In genomic region chr19:51904331-51905165, GRCh38 we compare ENCODE assay signal across 1 cellular context.
A peak's percentile ranks its signal among the peaks of the same experiment; 100 is the strongest.
TF ChIP-seq lines count a peak whose summit lies in the region.

Gene ZNF649 (minus strand): TSS chr19:51905017. CDS start chr19:51900107, 4,910 bp downstream.

TF ChIP-seq in K562, 482 proteins besides CTCF, POLR2A, EP300 and RAD21 (continued from another document and continues in another):
- TF ChIP-seq ZMIZ1 (IDR thresholded peaks at IDR 0.05; ENCODE audit: low read depth in 2 of 2, low read length in 2 of 2): no peak
- TF ChIP-seq ZHX1 (conservative IDR thresholded peaks at IDR 0.05; ENCODE audit: low read length): no peak
- peak; percentile 66; the same call in 1 of the 2 replicates for TF ChIP-seq CREM (IDR thresholded peaks at IDR 0.05; ENCODE audit: low read depth)
- TF ChIP-seq USF1 (CRISPR knock-in tag; IDR thresholded peaks at IDR 0.05): no peak
- TF ChIP-seq DACH1 (IDR thresholded peaks at IDR 0.05; ENCODE audit: partially characterized antibody): no peak
- no peak for TF ChIP-seq ETS2 (tag; IDR thresholded peaks at IDR 0.05; ENCODE audit: borderline replicate concordance, poor library complexity, severe bottlenecking)
- peak; percentile 50; the same call in 1 of the 2 replicates for TF ChIP-seq ESRRA (IDR thresholded peaks at IDR 0.05; ENCODE audit: borderline replicate concordance, low read depth)
- no peak for TF ChIP-seq PRMT5 (CRISPR knock-in tag; IDR thresholded peaks at IDR 0.05)
- TF ChIP-seq RAD51 (IDR thresholded peaks at IDR 0.05; ENCODE audit: borderline replicate concordance, low read depth): no peak
- TF ChIP-seq POLR2H (tag; IDR thresholded peaks at IDR 0.05; ENCODE audit: low read depth): 0 out of 2 replicates have a peak, but pooled peaks have one; percentile 37
- TF ChIP-seq MITF (IDR thresholded peaks at IDR 0.05): no peak
- no peak for TF ChIP-seq FIP1L1 (IDR thresholded peaks at IDR 0.05; ENCODE audit: low read depth, low read length, poor library complexity, severe bottlenecking)
- TF ChIP-seq ZBED1 (IDR thresholded peaks at IDR 0.05): no peak
- TF ChIP-seq ILK (tag; IDR thresholded peaks at IDR 0.05; ENCODE audit: borderline replicate concordance, low read depth): no peak
- TF ChIP-seq GABPB2 (CRISPR knock-in tag; conservative IDR thresholded peaks at IDR 0.05): no peak
- peak; percentile 87 for TF ChIP-seq POLR2AphosphoS5 (IDR thresholded peaks at IDR 0.05; ENCODE audit: control insufficient read depth, insufficient read depth, low read depth, low read length)
- TF ChIP-seq FOXP1 (CRISPR knock-in tag; IDR thresholded peaks at IDR 0.05): 0 out of 2 replicates have a peak, but pooled peaks have one; percentile 32
- TF ChIP-seq HNRNPLL (IDR thresholded peaks at IDR 0.05; ENCODE audit: low read depth, low read length, poor library complexity, severe bottlenecking): peak; percentile 24
- no peak for TF ChIP-seq CGGBP1 (CRISPR knock-in tag; IDR thresholded peaks at IDR 0.05)
- TF ChIP-seq HDAC6 (IDR thresholded peaks at IDR 0.05; ENCODE audit: low read depth, low read length): no peak
- TF ChIP-seq NBN (IDR thresholded peaks at IDR 0.05; ENCODE audit: low read depth): peak; percentile 56; the same call in 1 of the 2 replicates
- TF ChIP-seq ZKSCAN8 (CRISPR knock-in tag; IDR thresholded peaks at IDR 0.05): peak; percentile 72; the same call in 1 of the 2 replicates
- no peak for TF ChIP-seq ZNF318 (IDR thresholded peaks at IDR 0.05; ENCODE audit: borderline replicate concordance in 1 of 2, low read depth in 1 of 2)
- TF ChIP-seq MCM7 (IDR thresholded peaks at IDR 0.05): no peak
- no peak for TF ChIP-seq RNF219 (CRISPR knock-in tag; IDR thresholded peaks at IDR 0.05)
- TF ChIP-seq TCF7L2 (IDR thresholded peaks at IDR 0.05; ENCODE audit: low read depth, low read length): peak; percentile 99
- TF ChIP-seq ZNF143 (CRISPR knock-in tag; IDR thresholded peaks at IDR 0.05): peak; percentile 62
- no peak for TF ChIP-seq ZNF785 (CRISPR knock-in tag; IDR thresholded peaks at IDR 0.05)
- TF ChIP-seq PML (IDR thresholded peaks at IDR 0.05; ENCODE audit: low read length): peak; percentile 50; the same call in 1 of the 2 replicates
- TF ChIP-seq SMC3 (conservative IDR thresholded peaks at IDR 0.05; ENCODE audit: insufficient read depth, low read depth, low read length): no peak
- TF ChIP-seq ZNF121 (CRISPR knock-in tag; conservative IDR thresholded peaks at IDR 0.05): no peak
- TF ChIP-seq ZBTB17 (CRISPR knock-in tag; IDR thresholded peaks at IDR 0.05): no peak
- no peak for TF ChIP-seq ZNF280A (IDR thresholded peaks at IDR 0.05; ENCODE audit: low read depth, partially characterized antibody)
- TF ChIP-seq ATF4 (CRISPR knock-in tag; IDR thresholded peaks at IDR 0.05): no peak
